30 cellular contexts compared by ENCODE assay signal in the genomic region with DNA sequence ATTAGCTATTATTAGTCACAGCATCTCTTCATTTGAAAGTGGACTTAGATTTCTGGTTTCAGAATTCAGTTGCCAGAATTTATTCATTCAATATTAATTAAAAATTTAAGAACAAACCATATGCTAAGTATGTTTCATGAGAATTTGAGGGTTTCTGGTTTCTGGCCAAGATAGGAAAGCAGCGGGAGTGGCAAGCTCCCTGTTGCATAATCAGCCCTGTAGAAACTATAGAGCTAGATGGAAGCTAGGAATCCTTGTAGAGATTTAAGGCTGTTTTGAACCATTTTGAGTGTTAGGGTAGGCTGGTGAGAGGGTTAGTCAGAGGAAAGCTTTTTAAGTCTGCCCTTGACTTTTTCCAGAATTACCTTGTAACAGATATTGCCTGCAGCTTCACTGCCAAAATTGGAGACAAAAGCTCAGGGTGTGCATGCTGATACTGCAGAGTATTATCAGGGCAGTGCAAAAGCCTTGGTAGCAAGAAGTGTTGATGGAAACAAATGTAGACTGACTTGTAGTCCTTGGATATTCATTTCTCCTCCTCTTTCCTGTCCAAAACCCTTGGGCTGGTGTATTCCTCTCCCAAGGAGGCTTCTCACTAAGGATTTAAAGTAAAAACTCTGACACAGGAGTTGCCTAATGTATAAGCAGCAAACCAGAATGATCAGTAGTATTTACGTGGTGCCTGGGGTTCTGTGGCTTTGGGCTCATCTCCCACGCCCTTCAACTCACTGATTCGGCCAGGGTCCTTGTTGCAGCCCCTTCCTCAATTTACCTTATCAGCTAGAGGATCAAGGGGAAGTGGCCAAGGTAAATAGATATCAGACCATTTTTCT. TPM values are rescaled to one million over a fixed set of nuclear protein-coding genes. Genes with fewer than 3 reads are reported as not detected.
A peak's percentile ranks its signal among the peaks of the same experiment; 100 is the strongest.
DNase-seq lines count a peak whose midpoint lies in the region; ATAC-seq and TF ChIP-seq lines count a peak whose summit lies in the region.
"Had no signal": no experiment of that assay in that cellular context is flagged by ENCODE, and none has a peak within 500 bp of the region (broad histone marks: within the 10 kb centered on the region; RNA-seq: fewer than 3 reads in every experiment).

No MANE protein-coding gene starts in this region.

- no peak overlapping the region for H3K4me3 ChIP-seq in breast epithelium
- H3K4me3 ChIP-seq in adipocyte (ENCODE audit: low read length), result no peak overlapping the region
- H3K4me3 ChIP-seq in left lung, result no peak overlapping the region
- H3K4me3 ChIP-seq: ascending aorta, HAP-1, thoracic aorta, uterus had no signal

- H3K27ac ChIP-seq in breast epithelium (no peak overlapping the region), left lung (no peak overlapping the region)
- H3K27ac ChIP-seq: ascending aorta, thoracic aorta, uterus had no signal

- H3K27me3 ChIP-seq in breast epithelium (no peaks in the 10 kb centered on the region), adipocyte (replicated peaks; ENCODE audit: control insufficient read depth, insufficient read depth, low read length) (no peaks in the 10 kb centered on the region), left lung (no peaks in the 10 kb centered on the region)
- H3K27me3 ChIP-seq: ascending aorta, uterus had no signal

- H3K9ac ChIP-seq in adipocyte (ENCODE audit: low read length), result no peak overlapping the region

- POLR2A ChIA-PET in MCF 10A (lab: Yijun Ruan, JAX), result interaction anchor here (0.6 to 3.9 kb wide), 21 partner anchors 9 to 301 kb away, joined by 3 to 79 read pairs (median 5); a partner anchor contains a TSS

- intact Hi-C loops in MCF 10A (cut with micrococcal nuclease) (no loop called here), breast epithelium (cut with DNase I; ENCODE audit: low total_unique reads) (no loop called here), left lung (cut with DNase I) (no loop called here)

- TF ChIP-seq CTCF in MCF 10A (IDR thresholded peaks at IDR 0.05; ENCODE audit: unreplicated experiment) (no peak), breast epithelium (IDR thresholded peaks at IDR 0.05) (no peak), left lung (IDR thresholded peaks at IDR 0.05) (no peak)

- CTCF ChIA-PET in MCF 10A (lab: Yijun Ruan, JAX), result interaction anchor here (0.6 to 2.2 kb wide), 8 partner anchors 11 to 81 kb away, joined by 3 to 21 read pairs (median 7); a partner anchor contains a TSS

- TF ChIP-seq POLR2A in breast epithelium (IDR thresholded peaks at IDR 0.05), result no peak

- DNase-seq in MCF 10A (ENCODE audit: unreplicated experiment) (peak; percentile 73), breast epithelium (ENCODE audit: low spot score in 2 of 2) (no peak), adipocyte (ENCODE audit: low read depth) (peak; percentile 61), left lung (no peak), ecto neural progenitor cell (ENCODE audit: low spot score) (no peak)
- DNase-seq: activated CD4-positive, alpha-beta memory T cell treated with anti-CD3 and anti-CD28 coated beads for 36 hours; activated CD8-positive, alpha-beta memory T cell treated with anti-CD3 and anti-CD28 coated beads, Interleukin-2, amount 50 U/mL, for 48 hours; CD8-positive, alpha-beta memory T cell; effector CD4-positive, alpha-beta T cell; kidney glomerular epithelial cell; mesendoderm; naive thymus-derived CD8-positive, alpha-beta T cell; NCI-H1092; NCI-H2081; PC-3; retina; stimulated activated naive CD4-positive, alpha-beta T cell treated with Interleukin-2 at 50 U/mL for 16 hours; T-cell; uterus had no signal

- ATAC-seq in esophagus mucosa, result peak; percentile 67
- peak; percentile 12 for ATAC-seq in left lung
- no peak for ATAC-seq in GM21576 (IDR thresholded peaks at IDR 0.05; ENCODE audit: unreplicated experiment)
- ATAC-seq in GM18511 (IDR thresholded peaks at IDR 0.05; ENCODE audit: unreplicated experiment), result no peak
- ATAC-seq: activated CD4-positive, CD25-positive, alpha-beta regulatory T cell treated with anti-CD3 and anti-CD28 coated beads, Interleukin-2, amount 50 U/mL, for 24 hours; activated T-helper 17 cell treated with anti-CD3 and anti-CD28 coated beads, Interleukin-2, amount 50 U/mL, for 72 hours; naive thymus-derived CD8-positive, alpha-beta T cell; PC-3; T-cell had no signal

- H3K9me3 Mint-ChIP-seq in MCF 10A (ENCODE audit: unreplicated experiment), result no peaks in the 10 kb centered on the region
- H3K9me3 Mint-ChIP-seq: activated CD4-positive, alpha-beta memory T cell treated with anti-CD3 and anti-CD28 coated beads for 36 hours; activated naive CD4-positive, alpha-beta T cell treated with anti-CD3 and anti-CD28 coated beads, Interleukin-2, amount 50 U/mL, for 24 hours; activated T-helper 17 cell treated with anti-CD3 and anti-CD28 coated beads, Interleukin-2, amount 50 U/mL, for 72 hours; CD8-positive, alpha-beta memory T cell; naive thymus-derived CD8-positive, alpha-beta T cell; T-cell had no signal

- H3K27ac Mint-ChIP-seq in MCF 10A (ENCODE audit: low read depth, unreplicated experiment), result no peak overlapping the region
- H3K27ac Mint-ChIP-seq: activated CD4-positive, alpha-beta memory T cell treated with anti-CD3 and anti-CD28 coated beads for 36 hours; activated naive CD4-positive, alpha-beta T cell treated with anti-CD3 and anti-CD28 coated beads, Interleukin-2, amount 50 U/mL, for 24 hours; activated T-helper 17 cell treated with anti-CD3 and anti-CD28 coated beads, Interleukin-2, amount 50 U/mL, for 72 hours; B cell; CD8-positive, alpha-beta memory T cell; naive thymus-derived CD8-positive, alpha-beta T cell; T-cell had no signal

- no peak overlapping the region for H3K4me3 Mint-ChIP-seq in MCF 10A (ENCODE audit: unreplicated experiment)
- H3K4me3 Mint-ChIP-seq: activated CD4-positive, alpha-beta memory T cell treated with anti-CD3 and anti-CD28 coated beads for 36 hours; activated naive CD4-positive, alpha-beta T cell treated with anti-CD3 and anti-CD28 coated beads, Interleukin-2, amount 50 U/mL, for 24 hours; activated T-helper 17 cell treated with anti-CD3 and anti-CD28 coated beads, Interleukin-2, amount 50 U/mL, for 72 hours; B cell; CD8-positive, alpha-beta memory T cell; naive thymus-derived CD8-positive, alpha-beta T cell; T-cell had no signal

- H3K4me1 ChIP-seq in breast epithelium, result no peaks in the 10 kb centered on the region
- H3K4me1 ChIP-seq in adipocyte (ENCODE audit: control insufficient read depth, insufficient read depth, low read length), result peaks cover 1% of the 10 kb centered on the region
- no peaks in the 10 kb centered on the region for H3K4me1 ChIP-seq in left lung
- H3K4me1 ChIP-seq: ascending aorta, HAP-1, uterus had no signal

- no peaks in the 10 kb centered on the region for H3K27me3 Mint-ChIP-seq in MCF 10A (ENCODE audit: insufficient read depth, unreplicated experiment)

- no peaks in the 10 kb centered on the region for H3K36me3 ChIP-seq in breast epithelium
- no peaks in the 10 kb centered on the region for H3K36me3 ChIP-seq in adipocyte (ENCODE audit: control insufficient read depth, insufficient read depth, low read length, severe bottlenecking)
- H3K36me3 ChIP-seq in left lung, result no peaks in the 10 kb centered on the region
- H3K36me3 ChIP-seq: ascending aorta, HAP-1, thoracic aorta, uterus had no signal

- H3K4me1 Mint-ChIP-seq in MCF 10A (ENCODE audit: insufficient read depth, unreplicated experiment), result peaks cover 19% of the 10 kb centered on the region
- H3K4me1 Mint-ChIP-seq: activated naive CD4-positive, alpha-beta T cell treated with anti-CD3 and anti-CD28 coated beads, Interleukin-2, amount 50 U/mL, for 24 hours; activated T-helper 17 cell treated with anti-CD3 and anti-CD28 coated beads, Interleukin-2, amount 50 U/mL, for 72 hours; B cell; CD8-positive, alpha-beta memory T cell; naive thymus-derived CD8-positive, alpha-beta T cell; T-cell had no signal

- no peaks in the 10 kb centered on the region for H3K9me3 ChIP-seq in breast epithelium
- H3K9me3 ChIP-seq in adipocyte (ENCODE audit: control insufficient read depth, low read length), result no peaks in the 10 kb centered on the region
- no peaks in the 10 kb centered on the region for H3K9me3 ChIP-seq in left lung
- H3K9me3 ChIP-seq: ascending aorta, HAP-1, thoracic aorta, uterus had no signal

- peaks cover 6% of the 10 kb centered on the region for H3K36me3 Mint-ChIP-seq in MCF 10A (ENCODE audit: insufficient read depth, unreplicated experiment)
- H3K36me3 Mint-ChIP-seq: activated CD4-positive, alpha-beta memory T cell treated with anti-CD3 and anti-CD28 coated beads for 36 hours; activated naive CD4-positive, alpha-beta T cell treated with anti-CD3 and anti-CD28 coated beads, Interleukin-2, amount 50 U/mL, for 24 hours; naive thymus-derived CD8-positive, alpha-beta T cell; T-cell had no signal

- BruUV-seq in MCF 10A (replicated peaks; lab: Mats Ljungman, UMichigan), result no TSS peak

RNA-seq across cellular contexts. Expression of a gene that starts 12.6 kb away (rescaled TPM):
- total RNA-seq in MCF 10A (2022) (0.07 TPM in 1 of 2 replicates, not detected in the other), breast epithelium (1 to 10 TPM; 2.6 to 3.6 (median 2.6) TPM), esophagus mucosa (1.8 TPM), left lung (1 to 10 TPM; 1.2 to 2.2 TPM)
- total RNA-seq: B cell, G401, PC-3 had no signal

RNA-seq across cellular contexts. Expression of a gene that starts 28.4 kb away (rescaled TPM):
- total RNA-seq in MCF 10A (2022) (28.5 and 33.5 TPM in 2 replicates), breast epithelium (10 to 100 TPM; 25.3 to 39.5 (median 31.5) TPM), esophagus mucosa (11.3 TPM), left lung (10 to 100 TPM; 29.8 to 45.6 TPM)

RNA-seq across cellular contexts. Expression of a gene that starts 54.3 kb away (rescaled TPM):
- 156 and 169 TPM in 2 replicates for total RNA-seq in MCF 10A (2022)
- total RNA-seq in breast epithelium, result 100 to 1,000 TPM in 2 of 3 donors, 10 to 100 TPM in 1; 96.0 to 186 (median 156) TPM
- total RNA-seq in esophagus mucosa, result 41.9 TPM
- total RNA-seq in left lung, result 10 to 100 TPM; 95.4 to 97.4 TPM

Comparison
In these comparisons a context has a peak if more than half of its experiments do, and no peak if none do; other contexts are left out.
1. DNase-seq: peak in MCF 10A (single experiment) and adipocyte (single experiment); none in breast epithelium (0 of 2), left lung (0 of 2) and ecto neural progenitor cell (single experiment).
2. ATAC-seq: peak in esophagus mucosa (single experiment) and left lung (single experiment); none in GM21576 (single experiment) and GM18511 (single experiment).